ENCODE assay signal across 7 cellular contexts in genomic region chr10:86865011-86865689, GRCh38.
DNase-seq lines count a peak whose midpoint lies in the region; ATAC-seq, FAIRE-seq and TF ChIP-seq lines count a peak whose summit lies in the region.
"Not testable (repeated sequence)": the region's sequence is repeated elsewhere in the genome, so short reads cannot be mapped to it uniquely, and the experiment has no call there.

No MANE protein-coding gene starts in this region.

- not testable (repeated sequence) for FAIRE-seq in astrocyte (lab: Jason Lieb, UNC)

- not testable (repeated sequence) for H3K9me2 ChIP-seq in GM23338 (ENCODE audit: insufficient read depth)

- peaks cover 29% of the 10 kb centered on the region for H3F3A ChIP-seq in GM23338 (replicated peaks; ENCODE audit: low read depth)

- H3K79me2 ChIP-seq in GM23338 (replicated peaks; ENCODE audit: insufficient read depth) = peaks cover 45% of the 10 kb centered on the region
- H3K79me2 ChIP-seq in astrocyte (ENCODE audit: insufficient read depth, low read length) = not testable (repeated sequence)

- peak overlapping the region; percentile 43 for H3K4me3 Mint-ChIP-seq in GM23338
- H3K4me3 Mint-ChIP-seq in astrocyte (ENCODE audit: unreplicated experiment) = peak overlapping the region; percentile 36
- not testable (repeated sequence) for H3K4me3 Mint-ChIP-seq in endodermal cell, mesothelial cell of epicardium

- H4K20me1 ChIP-seq in GM23338 (replicated peaks; ENCODE audit: insufficient read depth); astrocyte (ENCODE audit: insufficient read depth, low read length): not testable (repeated sequence)

- DNase-seq in GM23338 (ENCODE audit: low spot score) = peak; percentile 62
- DNase-seq in NCI-H748 (lab: John Stamatoyannopoulos, UW; ENCODE audit: unreplicated experiment) = peak; percentile 1
- not testable (repeated sequence) for DNase-seq in astrocyte (ENCODE audit: low read depth); iPS DF 6.9 (ENCODE audit: low read depth, low spot score); mesothelial cell of epicardium (ENCODE audit: low spot score in 2 of 2, unreplicated experiment in 2 of 2)
- peak; percentile 81 for DNase-seq in endodermal cell

- not testable (repeated sequence) for H3K9me3 ChIP-seq in astrocyte (ENCODE audit: insufficient read depth, low read depth, low read length); endodermal cell (ENCODE audit: control insufficient read depth, low read length); iPS DF 6.9 (ENCODE audit: control insufficient read depth, insufficient read depth, low read length); stomach smooth muscle (ENCODE audit: control insufficient read depth in 2 of 2, low read length in 2 of 2)

- H2AFZ ChIP-seq in GM23338; astrocyte (ENCODE audit: low read depth, low read length): not testable (repeated sequence)

- H3K36me3 ChIP-seq in GM23338 (ENCODE audit: insufficient read depth); astrocyte (ENCODE audit: insufficient read depth, low read length); endodermal cell (ENCODE audit: control insufficient read depth, insufficient read depth, low read length); iPS DF 6.9 (ENCODE audit: control insufficient read depth, insufficient read depth, low read length); stomach smooth muscle (ENCODE audit: control insufficient read depth in 2 of 2, insufficient read depth in 2 of 2, low read length in 2 of 2): not testable (repeated sequence)

- H3K4me2 ChIP-seq in GM23338 = peak overlapping the region; percentile 59
- not testable (repeated sequence) for H3K4me2 ChIP-seq in astrocyte (ENCODE audit: low read length)

- not testable (repeated sequence) for H3K9ac ChIP-seq in astrocyte (ENCODE audit: low read length); stomach smooth muscle (ENCODE audit: low read length in 2 of 2)
- H3K9ac ChIP-seq in endodermal cell (ENCODE audit: extremely low read depth, low read length, poor library complexity, severe bottlenecking) = peak overlapping the region; percentile 4

- TF ChIP-seq CTCF in GM23338 (conservative IDR thresholded peaks at IDR 0.05; ENCODE audit: low read depth in 2 of 2); astrocyte (IDR thresholded peaks at IDR 0.05; ENCODE audit: insufficient read depth, low read depth, low read length); endodermal cell (conservative IDR thresholded peaks at IDR 0.05); mesothelial cell of epicardium (IDR thresholded peaks at IDR 0.05; ENCODE audit: unreplicated experiment): not testable (repeated sequence)

- H3K4me3 ChIP-seq in GM23338 (peak overlapping the region; percentile 34), endodermal cell (ENCODE audit: low read length) (peak overlapping the region; percentile 15)
- H3K4me3 ChIP-seq in astrocyte (ENCODE audit: insufficient read depth, low read depth, low read length); iPS DF 6.9 (ENCODE audit: low read length); stomach smooth muscle (ENCODE audit: low read length in 2 of 2): not testable (repeated sequence)

- peak overlapping the region; percentile 100 for H3K27ac ChIP-seq in GM23338 (ENCODE audit: low read depth)
- H3K27ac ChIP-seq in astrocyte (ENCODE audit: low read depth, low read length); endodermal cell (ENCODE audit: low read depth, low read length): not testable (repeated sequence)
- peak overlapping the region; percentile 99 for H3K27ac ChIP-seq in iPS DF 6.9 (ENCODE audit: low read length)
- H3K27ac ChIP-seq in stomach smooth muscle (ENCODE audit: low read length) = peak overlapping the region; percentile 41

- H3K27ac Mint-ChIP-seq in GM23338 = peak overlapping the region; percentile 97
- H3K27ac Mint-ChIP-seq in astrocyte (ENCODE audit: unreplicated experiment) = peak overlapping the region; percentile 15
- H3K27ac Mint-ChIP-seq in endodermal cell = peak overlapping the region; percentile 89
- H3K27ac Mint-ChIP-seq in mesothelial cell of epicardium = peak overlapping the region; percentile 77

- H3K36me3 Mint-ChIP-seq in GM23338 (ENCODE audit: low read depth); astrocyte (ENCODE audit: low read depth, unreplicated experiment); endodermal cell (ENCODE audit: low read depth); mesothelial cell of epicardium: not testable (repeated sequence)

- H3K4me1 Mint-ChIP-seq in GM23338 (peaks cover 74% of the 10 kb centered on the region), astrocyte (ENCODE audit: low read depth, unreplicated experiment) (peaks cover 25% of the 10 kb centered on the region), endodermal cell (peaks cover 72% of the 10 kb centered on the region), mesothelial cell of epicardium (peaks cover 58% of the 10 kb centered on the region)

- not testable (repeated sequence) for H3K27me3 ChIP-seq in GM23338 (ENCODE audit: insufficient read depth); astrocyte (ENCODE audit: insufficient read depth, low read length); endodermal cell (ENCODE audit: control insufficient read depth, insufficient read depth, low read length, poor library complexity, severe bottlenecking); iPS DF 6.9 (ENCODE audit: control insufficient read depth, insufficient read depth, low read length); stomach smooth muscle (ENCODE audit: control insufficient read depth in 1 of 2, insufficient read depth in 2 of 2, low read length in 2 of 2)

- 13 to 29% methylated on average over 6 to 11 of the region's 11 CpGs for WGBS in endodermal cell (ENCODE audit: insufficient coverage in 1 of 2, insufficient read length in 1 of 2), 2 experiments
- WGBS in iPS DF 6.9 (ENCODE audit: insufficient coverage, insufficient read length) = no CpG with 5 or more reads among the region's 11 CpGs

- not testable (repeated sequence) for ATAC-seq in GM23338

- not testable (repeated sequence) for H3K9me3 Mint-ChIP-seq in GM23338; astrocyte (ENCODE audit: unreplicated experiment); endodermal cell; mesothelial cell of epicardium

- H3K4me1 ChIP-seq in GM23338 (ENCODE audit: insufficient read depth) (peaks cover 68% of the 10 kb centered on the region), astrocyte (ENCODE audit: insufficient read depth, low read length) (peaks cover 11% of the 10 kb centered on the region), endodermal cell (ENCODE audit: control insufficient read depth, insufficient read depth, low read length) (peaks cover 16% of the 10 kb centered on the region), stomach smooth muscle (ENCODE audit: control insufficient read depth, insufficient read depth, low read length) (peaks cover 19% of the 10 kb centered on the region)
- not testable (repeated sequence) for H3K4me1 ChIP-seq in iPS DF 6.9 (ENCODE audit: control insufficient read depth, insufficient read depth, low read length)

- peaks cover 14% of the 10 kb centered on the region for H3K27me3 Mint-ChIP-seq in GM23338 (ENCODE audit: insufficient read depth, low read depth, poor library complexity)
- not testable (repeated sequence) for H3K27me3 Mint-ChIP-seq in astrocyte (ENCODE audit: low read depth, unreplicated experiment); endodermal cell (ENCODE audit: insufficient read depth); mesothelial cell of epicardium (ENCODE audit: low read depth)

TF ChIP-seq in GM23338, 12 proteins besides CTCF, POLR2A, EP300 and RAD21:
- TF ChIP-seq NANOG (IDR thresholded peaks at IDR 0.05; ENCODE audit: borderline replicate concordance) = peak; percentile 93

Comparison
In these comparisons a context has a peak if more than half of its experiments do, and no peak if none do; other contexts are left out.
1. H3K27ac Mint-ChIP-seq: peak in every context shown above with its lines; median percentile 97 in GM23338; 89 in endodermal cell; 77 in mesothelial cell of epicardium; 15 in astrocyte.